15 cellular contexts compared by ENCODE assay signal in genomic region chr1:77661696-77662095, GRCh38. TPM values are rescaled to one million over a fixed set of nuclear protein-coding genes. Genes with fewer than 3 reads are reported as not detected.
DNase-seq lines count a peak whose midpoint lies in the region; ATAC-seq and TF ChIP-seq lines count a peak whose summit lies in the region.
"Had no signal": no experiment of that assay in that cellular context is flagged by ENCODE, and none has a peak within 500 bp of the region (broad histone marks: within the 10 kb centered on the region; RNA-seq: fewer than 3 reads in every experiment).

No MANE protein-coding gene starts in this region.

- H3K36me3 ChIP-seq in SK-N-MC (ENCODE audit: insufficient read depth, low read length), result peaks cover 6% of the 10 kb centered on the region; the same call in 1 of the 2 replicates

- ATAC-seq in esophagus mucosa, result no peak
- ATAC-seq: HCT116 had no signal

- no peak overlapping the region for H3K4me3 Mint-ChIP-seq in activated naive CD8-positive, alpha-beta T cell
- H3K4me3 Mint-ChIP-seq in activated naive CD8-positive, alpha-beta T cell treated with anti-CD3 and anti-CD28 coated beads for 36 hours, result no peak overlapping the region
- no peak overlapping the region for H3K4me3 Mint-ChIP-seq in mesothelial cell of epicardium
- H3K4me3 Mint-ChIP-seq: B cell; CD4-positive, alpha-beta memory T cell had no signal

- H3K36me3 Mint-ChIP-seq in activated naive CD8-positive, alpha-beta T cell, result peaks cover 8% of the 10 kb centered on the region
- H3K36me3 Mint-ChIP-seq in activated naive CD8-positive, alpha-beta T cell treated with anti-CD3 and anti-CD28 coated beads for 36 hours, result peaks cover 28% of the 10 kb centered on the region
- peaks cover 6% of the 10 kb centered on the region for H3K36me3 Mint-ChIP-seq in mesothelial cell of epicardium
- H3K36me3 Mint-ChIP-seq: CD4-positive, alpha-beta memory T cell had no signal

- no peak for TF ChIP-seq CTCF in mesothelial cell of epicardium (IDR thresholded peaks at IDR 0.05; ENCODE audit: unreplicated experiment)

- H3K27ac ChIP-seq in SK-N-MC, result 0 out of 2 replicates have a peak overlapping the region, but pooled peaks have one; percentile 47
- H3K27ac ChIP-seq: HL-60 had no signal

- no peak for DNase-seq in activated naive CD8-positive, alpha-beta T cell treated with anti-CD3 and anti-CD28 coated beads for 36 hours
- DNase-seq in SK-N-MC (ENCODE audit: low read depth, low spot score), result no peak
- no peak for DNase-seq in mesothelial cell of epicardium (ENCODE audit: low spot score in 2 of 2, unreplicated experiment in 2 of 2)
- no peak for DNase-seq in AG08395 (ENCODE audit: low spot score)
- no peak for DNase-seq in GM03348 (ENCODE audit: low spot score)
- DNase-seq: ACHN; C1 segment of cervical spinal cord; CD4-positive, alpha-beta memory T cell; DMS79; IMR-90 had no signal

- H3K4me1 Mint-ChIP-seq in activated naive CD8-positive, alpha-beta T cell (ENCODE audit: low read depth), result peaks cover 45% of the 10 kb centered on the region
- H3K4me1 Mint-ChIP-seq in activated naive CD8-positive, alpha-beta T cell treated with anti-CD3 and anti-CD28 coated beads for 36 hours, result peaks cover 36% of the 10 kb centered on the region
- peaks cover 7% of the 10 kb centered on the region for H3K4me1 Mint-ChIP-seq in mesothelial cell of epicardium

- no peaks in the 10 kb centered on the region for H3K27me3 Mint-ChIP-seq in activated naive CD8-positive, alpha-beta T cell
- H3K27me3 Mint-ChIP-seq in activated naive CD8-positive, alpha-beta T cell treated with anti-CD3 and anti-CD28 coated beads for 36 hours, result no peaks in the 10 kb centered on the region
- H3K27me3 Mint-ChIP-seq in mesothelial cell of epicardium (ENCODE audit: low read depth), result no peaks in the 10 kb centered on the region
- H3K27me3 Mint-ChIP-seq: B cell; CD4-positive, alpha-beta memory T cell had no signal

- H3K27ac Mint-ChIP-seq in activated naive CD8-positive, alpha-beta T cell, result peak overlapping the region; percentile 34
- no peak overlapping the region for H3K27ac Mint-ChIP-seq in activated naive CD8-positive, alpha-beta T cell treated with anti-CD3 and anti-CD28 coated beads for 36 hours
- H3K27ac Mint-ChIP-seq in mesothelial cell of epicardium, result peak overlapping the region; percentile 12
- H3K27ac Mint-ChIP-seq: B cell had no signal

- H3K9ac ChIP-seq in SK-N-MC (ENCODE audit: insufficient read length), result no peak overlapping the region

- H3K9me3 Mint-ChIP-seq in activated naive CD8-positive, alpha-beta T cell (ENCODE audit: low read depth), result no peaks in the 10 kb centered on the region
- H3K9me3 Mint-ChIP-seq in activated naive CD8-positive, alpha-beta T cell treated with anti-CD3 and anti-CD28 coated beads for 36 hours, result no peaks in the 10 kb centered on the region
- H3K9me3 Mint-ChIP-seq in mesothelial cell of epicardium, result no peaks in the 10 kb centered on the region
- H3K9me3 Mint-ChIP-seq: CD4-positive, alpha-beta memory T cell had no signal

- H3K9me3 ChIP-seq in SK-N-MC (ENCODE audit: low read depth, low read length), result no peaks in the 10 kb centered on the region

- no peak overlapping the region for H3K4me3 ChIP-seq in SK-N-MC

RNA-seq across cellular contexts. Expression of gene ZZZ3, which starts 20.8 kb away (rescaled TPM):
- 10 to 100 TPM; 48.4 to 48.5 TPM for total RNA-seq in activated naive CD8-positive, alpha-beta T cell treated with anti-CD3 and anti-CD28 coated beads for 36 hours
- total RNA-seq in mesothelial cell of epicardium, result 63.3 to 66.9 TPM (median 64.5 TPM) in 3 replicates
- 24.9 TPM for total RNA-seq in esophagus mucosa
